1 cellular context compared by ENCODE assay signal in the genomic region with DNA sequence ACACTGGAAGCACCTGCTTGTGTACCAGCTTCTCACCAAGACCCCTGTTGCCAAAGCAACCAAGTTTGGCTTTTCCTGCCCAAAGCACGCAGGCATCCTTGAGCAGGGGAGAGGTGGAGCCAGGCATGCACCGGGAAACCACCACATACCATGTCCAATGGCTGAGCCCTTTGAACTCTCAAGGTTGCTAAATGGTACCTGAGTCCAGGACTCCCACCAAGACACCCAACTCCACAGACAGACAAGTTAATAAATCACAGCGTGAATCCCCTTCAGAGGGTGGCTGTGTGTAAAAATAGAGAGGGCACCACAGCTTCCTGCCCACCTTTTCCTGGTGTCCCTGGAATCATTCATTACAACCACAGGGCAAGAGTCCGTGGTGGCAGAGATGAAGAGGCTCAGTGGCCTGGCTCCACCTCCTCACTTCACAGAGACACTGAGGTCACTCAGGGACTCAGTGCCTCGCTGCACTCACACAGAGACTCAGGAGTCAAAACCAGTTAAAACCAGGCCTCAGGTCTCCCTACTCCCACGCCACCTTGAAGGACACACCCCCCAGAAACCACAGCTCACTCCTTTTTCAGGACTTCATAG.
TF ChIP-seq lines count a peak whose summit lies in the region.

No MANE protein-coding gene starts in this region.

TF ChIP-seq in K562, 482 proteins besides CTCF, POLR2A, EP300 and RAD21 (continued from another document):
- TF ChIP-seq, protein P1, sequence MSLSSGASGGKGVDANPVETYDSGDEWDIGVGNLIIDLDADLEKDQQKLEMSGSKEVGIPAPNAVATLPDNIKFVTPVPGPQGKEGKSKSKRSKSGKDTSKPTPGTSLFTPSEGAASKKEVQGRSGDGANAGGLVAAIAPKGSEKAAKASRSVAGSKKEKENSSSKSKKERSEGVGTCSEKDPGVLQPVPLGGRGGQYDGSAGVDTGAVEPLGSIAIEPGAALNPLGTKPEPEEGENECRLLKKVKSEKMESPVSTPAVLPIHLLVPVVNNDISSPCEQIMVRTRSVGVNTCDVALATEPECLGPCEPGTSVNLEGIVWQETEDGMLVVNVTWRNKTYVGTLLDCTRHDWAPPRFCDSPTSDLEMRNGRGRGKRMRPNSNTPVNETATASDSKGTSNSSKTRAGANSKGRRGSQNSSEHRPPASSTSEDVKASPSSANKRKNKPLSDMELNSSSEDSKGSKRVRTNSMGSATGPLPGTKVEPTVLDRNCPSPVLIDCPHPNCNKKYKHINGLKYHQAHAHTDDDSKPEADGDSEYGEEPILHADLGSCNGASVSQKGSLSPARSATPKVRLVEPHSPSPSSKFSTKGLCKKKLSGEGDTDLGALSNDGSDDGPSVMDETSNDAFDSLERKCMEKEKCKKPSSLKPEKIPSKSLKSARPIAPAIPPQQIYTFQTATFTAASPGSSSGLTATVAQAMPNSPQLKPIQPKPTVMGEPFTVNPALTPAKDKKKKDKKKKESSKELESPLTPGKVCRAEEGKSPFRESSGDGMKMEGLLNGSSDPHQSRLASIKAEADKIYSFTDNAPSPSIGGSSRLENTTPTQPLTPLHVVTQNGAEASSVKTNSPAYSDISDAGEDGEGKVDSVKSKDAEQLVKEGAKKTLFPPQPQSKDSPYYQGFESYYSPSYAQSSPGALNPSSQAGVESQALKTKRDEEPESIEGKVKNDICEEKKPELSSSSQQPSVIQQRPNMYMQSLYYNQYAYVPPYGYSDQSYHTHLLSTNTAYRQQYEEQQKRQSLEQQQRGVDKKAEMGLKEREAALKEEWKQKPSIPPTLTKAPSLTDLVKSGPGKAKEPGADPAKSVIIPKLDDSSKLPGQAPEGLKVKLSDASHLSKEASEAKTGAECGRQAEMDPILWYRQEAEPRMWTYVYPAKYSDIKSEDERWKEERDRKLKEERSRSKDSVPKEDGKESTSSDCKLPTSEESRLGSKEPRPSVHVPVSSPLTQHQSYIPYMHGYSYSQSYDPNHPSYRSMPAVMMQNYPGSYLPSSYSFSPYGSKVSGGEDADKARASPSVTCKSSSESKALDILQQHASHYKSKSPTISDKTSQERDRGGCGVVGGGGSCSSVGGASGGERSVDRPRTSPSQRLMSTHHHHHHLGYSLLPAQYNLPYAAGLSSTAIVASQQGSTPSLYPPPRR (CRISPR knock-in tag; IDR thresholded peaks at IDR 0.05; ENCODE audit: borderline replicate concordance): no peak
- no peak for TF ChIP-seq CREB1 (IDR thresholded peaks at IDR 0.05)
- TF ChIP-seq CREB1 (CRISPR knock-in tag; IDR thresholded peaks at IDR 0.05): no peak
- no peak for TF ChIP-seq BRCA1 (IDR thresholded peaks at IDR 0.05)
- no peak for TF ChIP-seq BRCA1 (CRISPR knock-in tag; IDR thresholded peaks at IDR 0.05)
- TF ChIP-seq TBL1XR1 (IDR thresholded peaks at IDR 0.05; ENCODE audit: low read length in 2 of 2): no peak
- TF ChIP-seq BRD4 (IDR thresholded peaks at IDR 0.05): no peak
- peak; percentile 73; the same call in 1 of the 2 replicates for TF ChIP-seq KLF16 (IDR thresholded peaks at IDR 0.05)
- TF ChIP-seq MYC (IDR thresholded peaks at IDR 0.05; ENCODE audit: low read depth, low read length): no peak
- TF ChIP-seq MYC (CRISPR knock-in tag; IDR thresholded peaks at IDR 0.05; ENCODE audit: borderline replicate concordance, low read depth): no peak
- TF ChIP-seq ZNF184 (CRISPR knock-in tag; IDR thresholded peaks at IDR 0.05): no peak
